In genomic region chr5:34652466-34652865, GRCh38 we compare ENCODE assay signal across 25 cellular contexts. TPM values are rescaled to one million over a fixed set of nuclear protein-coding genes. Genes with fewer than 3 reads are reported as not detected.
DNase-seq lines count a peak whose midpoint lies in the region; ATAC-seq, FAIRE-seq and TF ChIP-seq lines count a peak whose summit lies in the region.
"Had no signal": no experiment of that assay in that cellular context is flagged by ENCODE, and none has a peak within 500 bp of the region (broad histone marks: within the 10 kb centered on the region; RNA-seq: fewer than 3 reads in every experiment).

No MANE protein-coding gene starts in this region.

- H3K9me1 ChIP-seq in endothelial cell of umbilical vein (replicated peaks; ENCODE audit: control insufficient read depth, extremely low read depth, insufficient read depth, low read length), result no peaks in the 10 kb centered on the region

- dilution Hi-C loops in endothelial cell of umbilical vein (cut with MboI; ENCODE audit: extremely low pct_ligation_motif_present, low sequenced_read_pairs), result no loop called here

- no peak for DNase-seq in A549 (ENCODE audit: low read depth in 1 of 2, low spot score in 1 of 2)
- peak; percentile 71 for DNase-seq in NCI-H226
- peak; percentile 67 for DNase-seq in endothelial cell of umbilical vein (ENCODE audit: low read depth, low spot score)
- DNase-seq in mesenchymal stem cell, result no peak
- DNase-seq in PC-3, result no peak
- DNase-seq: 8988T; CD4-positive, alpha-beta T cell; COR-L47; KBM-7; MM.1S; NCI-H2029; NCI-H446 treated with DMSO at 0.1 percent for 48 hours; NCI-H526; NCI-H82; NK-92 treated with Interleukin-12 subunit alpha and Interleukin-12 subunit beta, amount 100 ng/mL, for 24 hours; SJCRH30 had no signal

- no peak for TF ChIP-seq RAD21 in A549 (conservative IDR thresholded peaks at IDR 0.05 in 1 of 2, IDR thresholded peaks at IDR 0.05 in 1 of 2)

- 0 out of 2 replicates have a peak, but pooled peaks cover under 1% of the 10 kb centered on the region for H3K9me2 ChIP-seq in PC-3 (replicated peaks; ENCODE audit: low read length)

- no peaks in the 10 kb centered on the region for H4K20me1 ChIP-seq in endothelial cell of umbilical vein (replicated peaks; ENCODE audit: control insufficient read depth, extremely low read depth, insufficient read depth, low read length)
- H4K20me1 ChIP-seq in PC-3 (ENCODE audit: low read length), result peaks cover 4% of the 10 kb centered on the region; the same call in 1 of the 2 replicates

- H3K27ac ChIP-seq in A549 (peak overlapping the region in 1 of 2 experiments; percentile 43; a peak in 2 of 6 replicates), endothelial cell of umbilical vein (ENCODE audit: insufficient read depth, low read depth, low read length) (no peak overlapping the region), mesenchymal stem cell (ENCODE audit: low read length, poor library complexity, severe bottlenecking) (peak overlapping the region; percentile 9), PC-3 (ENCODE audit: low read length) (no peak overlapping the region)
- H3K27ac ChIP-seq: BLaER1 treated with 17β-estradiol and CSF1 and Interleukin-3, amounts not matched to agents 10 nM and 100 nM; PC-9; SJCRH30 had no signal

- H3K9me3 ChIP-seq in A549, result no peaks in the 10 kb centered on the region
- H3K9me3 ChIP-seq in endothelial cell of umbilical vein (replicated peaks; ENCODE audit: control insufficient read depth, insufficient read depth, low read length), result no peaks in the 10 kb centered on the region
- no peaks in the 10 kb centered on the region for H3K9me3 ChIP-seq in mesenchymal stem cell (ENCODE audit: control insufficient read depth, low read length)
- no peaks in the 10 kb centered on the region for H3K9me3 ChIP-seq in PC-3 (ENCODE audit: low read length)
- H3K9me3 ChIP-seq: BLaER1 treated with 17β-estradiol and CSF1 and Interleukin-3, amounts not matched to agents 10 nM and 100 nM had no signal

- no peak overlapping the region for H3K23ac ChIP-seq in mesenchymal stem cell (ENCODE audit: low read length in 2 of 2)

- intact Hi-C loops in endothelial cell of umbilical vein (cut with micrococcal nuclease), result no loop called here
- intact Hi-C loops in PC-3 (cut with micrococcal nuclease), result no loop called here

- ATAC-seq in A549 (no peak), PC-3 (no peak), HG03521 (IDR thresholded peaks at IDR 0.05; ENCODE audit: unreplicated experiment) (no peak), HG03045 (IDR thresholded peaks at IDR 0.05; ENCODE audit: unreplicated experiment) (no peak), GM19328 (IDR thresholded peaks at IDR 0.05; ENCODE audit: unreplicated experiment) (no peak)
- ATAC-seq: Right ventricle myocardium inferior had no signal

- H3K4me1 ChIP-seq in A549, result peaks cover 19% of the 10 kb centered on the region
- H3K4me1 ChIP-seq in endothelial cell of umbilical vein (ENCODE audit: control insufficient read depth, extremely low read depth, insufficient read depth, low read length), result peaks cover 31% of the 10 kb centered on the region
- H3K4me1 ChIP-seq in mesenchymal stem cell (ENCODE audit: control insufficient read depth, insufficient read depth, low read depth, low read length), result peaks cover 6% of the 10 kb centered on the region
- H3K4me1 ChIP-seq in PC-3 (ENCODE audit: insufficient read depth, low read length), result peaks cover 12% of the 10 kb centered on the region

- H3K36me3 ChIP-seq in endothelial cell of umbilical vein (ENCODE audit: control insufficient read depth in 2 of 2, extremely low read depth in 1 of 2, insufficient read depth in 2 of 2, low read length in 2 of 2) (no peaks in the 10 kb centered on the region), mesenchymal stem cell (ENCODE audit: control insufficient read depth in 1 of 2, insufficient read depth in 2 of 2, low read depth in 1 of 2, low read length in 2 of 2) (no peaks in the 10 kb centered on the region), PC-3 (ENCODE audit: low read depth, low read length) (no peaks in the 10 kb centered on the region)
- H3K36me3 ChIP-seq: BLaER1 treated with 17β-estradiol and CSF1 and Interleukin-3, amounts not matched to agents 10 nM and 100 nM; SJCRH30 had no signal

- POLR2A ChIA-PET in A549 (lab: Yijun Ruan, JAX) (interaction anchor here (1.8 kb wide), 1 partner anchor 67 kb away, joined by 9 read pairs; no protein-coding TSS in a partner anchor), endothelial cell of umbilical vein (lab: Charles Lee) (interaction anchor here (1.1 to 1.4 kb wide), 2 partner anchors 24 to 67 kb away, joined by 4 to 5 read pairs; no protein-coding TSS in a partner anchor), PC-3 (lab: Charles Lee; ENCODE audit: unreplicated experiment) (no interaction called here)

- no peak overlapping the region for H2BK15ac ChIP-seq in mesenchymal stem cell (ENCODE audit: low read depth, poor library complexity, severe bottlenecking)

- H3K79me2 ChIP-seq in endothelial cell of umbilical vein (ENCODE audit: control insufficient read depth, insufficient read depth, low read length) (peaks cover 11% of the 10 kb centered on the region), PC-3 (ENCODE audit: low read length) (peaks cover 11% of the 10 kb centered on the region)

- no peak overlapping the region for H3K14ac ChIP-seq in mesenchymal stem cell (ENCODE audit: low read length in 2 of 2)

- no peak overlapping the region for H2AK5ac ChIP-seq in mesenchymal stem cell (ENCODE audit: low read length, severe bottlenecking)

- BruUV-seq in endothelial cell of umbilical vein (replicated peaks; lab: Mats Ljungman, UMichigan) (no TSS peak), PC-3 (replicated peaks; lab: Mats Ljungman, UMichigan) (no TSS peak)

- no peaks in the 10 kb centered on the region for H3F3A ChIP-seq in PC-3 (ENCODE audit: low read length, unreplicated experiment)

- TF ChIP-seq CTCF in A549 (IDR thresholded peaks at IDR 0.05) (no peak), endothelial cell of umbilical vein (IDR thresholded peaks at IDR 0.05; ENCODE audit: extremely low read depth in 1 of 2, insufficient read depth in 1 of 2, low read depth in 1 of 2, low read length in 2 of 2) (no peak), PC-3 (conservative IDR thresholded peaks at IDR 0.05; ENCODE audit: low read depth, low read length) (no peak)

- CTCF ChIA-PET in A549 (lab: Yijun Ruan, JAX) (interaction anchor here (0.8 to 1.6 kb wide), 5 partner anchors 24 to 166 kb away, joined by 3 to 7 read pairs (median 3); no protein-coding TSS in a partner anchor), endothelial cell of umbilical vein (lab: Charles Lee) (interaction anchor here (1.1 to 2.7 kb wide), 7 partner anchors 24 to 166 kb away, joined by 3 to 11 read pairs (median 4); no protein-coding TSS in a partner anchor), PC-3 (lab: Charles Lee) (no interaction called here)

- H2BK12ac ChIP-seq in mesenchymal stem cell (ENCODE audit: low read length in 2 of 2), result peak overlapping the region in 1 of 2 experiments; percentile 76

- TF ChIP-seq EP300 in A549 (IDR thresholded peaks at IDR 0.05), result no peak

- WGBS in A549 (ENCODE audit: missing lambda C conversion rate), result 66% methylated on average over 5 of the region's 5 CpGs
- WGBS in mesenchymal stem cell, result 79% methylated on average over 5 of the region's 5 CpGs

- no peak overlapping the region for H4K91ac ChIP-seq in mesenchymal stem cell (ENCODE audit: low read length)

- H2AFZ ChIP-seq in endothelial cell of umbilical vein (ENCODE audit: low read depth, low read length) (peak overlapping the region; percentile 68), mesenchymal stem cell (ENCODE audit: low read depth, low read length) (no peak overlapping the region), PC-3 (ENCODE audit: low read length) (no peak overlapping the region)
- H2AFZ ChIP-seq: PC-9 had no signal

- H3K27me3 ChIP-seq in endothelial cell of umbilical vein (ENCODE audit: control insufficient read depth in 2 of 2, insufficient read depth in 2 of 2, low read length in 2 of 2) (no peaks in the 10 kb centered on the region), mesenchymal stem cell (ENCODE audit: control insufficient read depth in 1 of 2, insufficient read depth in 1 of 2, low read length in 2 of 2) (no peaks in the 10 kb centered on the region), PC-3 (ENCODE audit: low read length) (no peaks in the 10 kb centered on the region)
- H3K27me3 ChIP-seq: BLaER1 treated with 17β-estradiol and CSF1 and Interleukin-3, amounts not matched to agents 10 nM and 100 nM; SJCRH30 had no signal

- H3K4me2 ChIP-seq in A549 (0 out of 3 replicates have a peak overlapping the region, but pooled peaks have one; percentile 17), endothelial cell of umbilical vein (ENCODE audit: insufficient read depth, low read length) (peak overlapping the region; percentile 12), mesenchymal stem cell (ENCODE audit: low read length, poor library complexity, severe bottlenecking) (no peak overlapping the region), PC-3 (ENCODE audit: low read length) (no peak overlapping the region)
- H3K4me2 ChIP-seq: BLaER1 treated with 17β-estradiol and CSF1 and Interleukin-3, amounts not matched to agents 10 nM and 100 nM; PC-9 had no signal

- TF ChIP-seq POLR2A in A549 (IDR thresholded peaks at IDR 0.05; ENCODE audit: low read length) (no peak), endothelial cell of umbilical vein (IDR thresholded peaks at IDR 0.05; ENCODE audit: low read depth, low read length) (no peak)

- peaks cover 3% of the 10 kb centered on the region for H3K79me1 ChIP-seq in mesenchymal stem cell (replicated peaks; ENCODE audit: low read length, poor library complexity, severe bottlenecking)

- H2BK120ac ChIP-seq in mesenchymal stem cell (ENCODE audit: low read depth, low read length), result no peak overlapping the region

- no peak overlapping the region for H3K18ac ChIP-seq in mesenchymal stem cell (ENCODE audit: low read depth in 1 of 2, low read length in 2 of 2)

- H2BK5ac ChIP-seq in mesenchymal stem cell (ENCODE audit: low read depth, low read length, poor library complexity, severe bottlenecking), result no peak overlapping the region

- H4K8ac ChIP-seq in mesenchymal stem cell (ENCODE audit: low read length), result no peak overlapping the region

- H3K9ac ChIP-seq in endothelial cell of umbilical vein (replicated peaks; ENCODE audit: extremely low read depth, insufficient read depth, low read length) (no peak overlapping the region), mesenchymal stem cell (ENCODE audit: low read length) (no peak overlapping the region), PC-3 (ENCODE audit: low read length) (no peak overlapping the region)
- H3K9ac ChIP-seq: BLaER1 treated with 17β-estradiol and CSF1 and Interleukin-3, amounts not matched to agents 10 nM and 100 nM had no signal

- H3K4me3 ChIP-seq in A549 (no peak overlapping the region), endothelial cell of umbilical vein (replicated peaks in 1 of 3; ENCODE audit: insufficient read depth in 1 of 3, low read depth in 1 of 3, low read length in 3 of 3) (no peak overlapping the region), mesenchymal stem cell (ENCODE audit: insufficient read depth in 1 of 2, low read depth in 1 of 2, low read length in 2 of 2) (no peak overlapping the region), PC-3 (ENCODE audit: low read length) (no peak overlapping the region)
- H3K4me3 ChIP-seq: BLaER1 treated with 17β-estradiol and CSF1 and Interleukin-3, amounts not matched to agents 10 nM and 100 nM; PC-9; SJCRH30 had no signal

- H3K4ac ChIP-seq in mesenchymal stem cell (ENCODE audit: low read depth in 1 of 2, low read length in 2 of 2), result no peak overlapping the region

- FAIRE-seq in A549 (lab: Jason Lieb, UNC), result no peak
- FAIRE-seq in endothelial cell of umbilical vein (lab: Jason Lieb, UNC), result peak; percentile 71
- FAIRE-seq: G401.6, H54, HTR-8/SVneo had no signal

RNA-seq across cellular contexts. Expression of gene RAI14, which starts 3.7 kb away (rescaled TPM):
- polyA plus RNA-seq in A549 (2011; rRNA removed) (97.7 and 113 TPM in 2 replicates), A549 (2017; fragmentation: RNase III; extraction: RNeasy Plus Mini Kit Qiagen cat#74134 plus additional on column Dnase treatment) (71.9 to 76.7 TPM (median 75.3 TPM) in 3 replicates), endothelial cell of umbilical vein (113 and 114 TPM in 2 replicates)
- polyA plus RNA-seq in A549 (2012; cell fraction: cytosol; rRNA removed), result 65.8 and 66.3 TPM in 2 replicates
- 39.6 and 43.3 TPM in 2 replicates for polyA plus RNA-seq in A549 (2012; cell fraction: nucleus; rRNA removed)
- polyA minus RNA-seq in A549 (2011; rRNA and poly(A)+ RNA removed), result 168 and 240 TPM in 2 replicates
- total RNA-seq in endothelial cell of umbilical vein (369 and 390 TPM in 2 replicates), PC-3 (2014; rRNA removed) (54.4 and 73.5 TPM in 2 replicates)
- polyA plus RNA-seq in endothelial cell of umbilical vein (2011; cell fraction: cytosol; rRNA removed), result 130 and 164 TPM in 2 replicates
- 204 and 223 TPM in 2 replicates for polyA plus RNA-seq in endothelial cell of umbilical vein (2011; cell fraction: nucleus; rRNA removed)
- polyA plus RNA-seq in endothelial cell of umbilical vein (2012), result 239 and 249 TPM in 2 replicates
- polyA minus RNA-seq in endothelial cell of umbilical vein, result 582 and 866 TPM in 2 replicates
- polyA minus RNA-seq in endothelial cell of umbilical vein (2011; cell fraction: cytosol; rRNA and poly(A)+ RNA removed), result 2.6 TPM
- polyA minus RNA-seq in endothelial cell of umbilical vein (2011; cell fraction: nucleus; rRNA and poly(A)+ RNA removed), result 148 and 149 TPM in 2 replicates
- 100 TPM for polyA plus RNA-seq in mesenchymal stem cell (2013, experiment 1 of 2)
- 99.7 TPM for polyA plus RNA-seq in mesenchymal stem cell (2013, experiment 2 of 2)

Comparison
In these comparisons a context has a peak if more than half of its experiments do, and no peak if none do; other contexts are left out.
1. DNase-seq: peak in NCI-H226 (single experiment) and endothelial cell of umbilical vein (single experiment); none in A549 (0 of 2), mesenchymal stem cell (single experiment) and PC-3 (single experiment).
2. H3K4me2 ChIP-seq: peak in A549 (single experiment) and endothelial cell of umbilical vein (single experiment); none in mesenchymal stem cell (single experiment) and PC-3 (single experiment).